Comparison of ENCODE assay signal across 32 cellular contexts in genomic region chrX:12460929-12461328, GRCh38.
"Had no signal": no experiment of that assay in that cellular context is flagged by ENCODE, and none has a peak within 500 bp of the region (broad histone marks: within the 10 kb centered on the region; RNA-seq: fewer than 3 reads in every experiment).

No MANE protein-coding gene starts in this region.

- H3K4me3 ChIP-seq: ovary, psoas muscle, skin epidermis, smooth muscle cell, spleen, suprapubic skin, testis, tibial artery, transverse colon, upper lobe of right lung, uterus had no signal

- ATAC-seq: naive thymus-derived CD8-positive, alpha-beta T cell; natural killer cell treated with Interleukin-12 subunit alpha and Interleukin-12 subunit beta and Interleukin-15 and Interleukin-18, amount 100 ng/mL, for 72 hours; psoas muscle; right cardiac atrium; sciatic nerve; stimulated activated memory B cell treated with anti-CD40 and anti-IgM and Interleukin-4, amounts not matched to agents 10 μg/mL and 1 μg/mL and 100 μg/mL, for 72 hours; stimulated activated naive CD8-positive, alpha-beta T cell treated with anti-CD3 and anti-CD28 coated beads, Interleukin-15, amount 100 ng/mL, for 72 hours; stimulated activated naive CD8-positive, alpha-beta T cell treated with anti-CD3 and anti-CD28 coated beads, Interleukin-15, Interleukin-2, amounts not matched to agents 100 U/mL and 50 U/mL, for 24 hours; upper lobe of right lung had no signal

- H2AFZ ChIP-seq: parathyroid adenoma had no signal

- H3K9me3 ChIP-seq: ovary, spleen, suprapubic skin, testis, tibial artery, transverse colon, upper lobe of right lung, uterus had no signal

- H3K4me1 Mint-ChIP-seq: naive thymus-derived CD8-positive, alpha-beta T cell; nephron progenitor cell; neural crest cell; stimulated activated memory B cell treated with anti-CD40 and anti-IgM and Interleukin-4, amounts not matched to agents 10 μg/mL and 1 μg/mL and 100 μg/mL, for 72 hours; stimulated activated naive CD8-positive, alpha-beta T cell treated with anti-CD3 and anti-CD28 coated beads, Interleukin-15, amount 100 ng/mL, for 72 hours had no signal

- H3K27me3 Mint-ChIP-seq: naive thymus-derived CD8-positive, alpha-beta T cell; natural killer cell treated with Interleukin-12 subunit alpha and Interleukin-12 subunit beta and Interleukin-15 and Interleukin-18, amount 100 ng/mL, for 72 hours; progenitor cell of endocrine pancreas; stimulated activated memory B cell treated with anti-CD40 and anti-IgM and Interleukin-4, amounts not matched to agents 10 μg/mL and 1 μg/mL and 100 μg/mL, for 72 hours; stimulated activated naive CD8-positive, alpha-beta T cell treated with anti-CD3 and anti-CD28 coated beads, Interleukin-15, amount 100 ng/mL, for 72 hours; type B pancreatic cell had no signal

- H3K79me2 ChIP-seq: parathyroid adenoma had no signal

- H3K27ac Mint-ChIP-seq: naive thymus-derived CD8-positive, alpha-beta T cell; natural killer cell treated with Interleukin-12 subunit alpha and Interleukin-12 subunit beta and Interleukin-15 and Interleukin-18, amount 100 ng/mL, for 72 hours; nephron progenitor cell; progenitor cell of endocrine pancreas; stimulated activated memory B cell treated with anti-CD40 and anti-IgM and Interleukin-4, amounts not matched to agents 10 μg/mL and 1 μg/mL and 100 μg/mL, for 72 hours; stimulated activated naive CD8-positive, alpha-beta T cell treated with anti-CD3 and anti-CD28 coated beads, Interleukin-15, amount 100 ng/mL, for 72 hours; type B pancreatic cell had no signal

- H3K36me3 Mint-ChIP-seq: naive thymus-derived CD8-positive, alpha-beta T cell; natural killer cell treated with Interleukin-12 subunit alpha and Interleukin-12 subunit beta and Interleukin-15 and Interleukin-18, amount 100 ng/mL, for 72 hours; stimulated activated memory B cell treated with anti-CD40 and anti-IgM and Interleukin-4, amounts not matched to agents 10 μg/mL and 1 μg/mL and 100 μg/mL, for 72 hours; type B pancreatic cell had no signal

- H3K36me3 ChIP-seq: ovary, spleen, suprapubic skin, tibial artery, transverse colon, upper lobe of right lung, uterus had no signal

- H3K4me3 Mint-ChIP-seq: naive thymus-derived CD8-positive, alpha-beta T cell; natural killer cell treated with Interleukin-12 subunit alpha and Interleukin-12 subunit beta and Interleukin-15 and Interleukin-18, amount 100 ng/mL, for 72 hours; nephron progenitor cell; neural crest cell; stimulated activated memory B cell treated with anti-CD40 and anti-IgM and Interleukin-4, amounts not matched to agents 10 μg/mL and 1 μg/mL and 100 μg/mL, for 72 hours; stimulated activated naive CD8-positive, alpha-beta T cell treated with anti-CD3 and anti-CD28 coated beads, Interleukin-15, amount 100 ng/mL, for 72 hours; type B pancreatic cell had no signal

- H3K9me3 Mint-ChIP-seq: naive thymus-derived CD8-positive, alpha-beta T cell; natural killer cell treated with Interleukin-12 subunit alpha and Interleukin-12 subunit beta and Interleukin-15 and Interleukin-18, amount 100 ng/mL, for 72 hours; stimulated activated memory B cell treated with anti-CD40 and anti-IgM and Interleukin-4, amounts not matched to agents 10 μg/mL and 1 μg/mL and 100 μg/mL, for 72 hours; stimulated activated naive CD8-positive, alpha-beta T cell treated with anti-CD3 and anti-CD28 coated beads, Interleukin-15, amount 100 ng/mL, for 72 hours had no signal

- H3K9ac ChIP-seq: parathyroid adenoma had no signal

- DNase-seq: naive thymus-derived CD8-positive, alpha-beta T cell; nephron progenitor cell; occipital lobe; ovary; posterior cingulate gyrus; psoas muscle; right cardiac atrium; spleen; stimulated activated CD4-positive, alpha-beta T cell treated with anti-CD3 and anti-CD28 coated beads, Interleukin-12 subunit alpha, Interleukin-12 subunit beta, amount 100 ng/mL, for 4 hours; stimulated activated CD4-positive, alpha-beta T cell treated with anti-CD3 and anti-CD28 coated beads, Interleukin-1b, Interleukin-23, amount 100 ng/mL, for 48 hours; stimulated activated CD4-positive, alpha-beta T cell treated with anti-CD3 and anti-CD28 coated beads, Interleukin-4, amount 100 ng/mL, for 1 hour; stimulated activated CD4-positive, alpha-beta T cell treated with anti-CD3 and anti-CD28 coated beads, Interleukin-4, amount 100 ng/mL, for 4 hours; stimulated activated CD8-positive, alpha-beta memory T cell treated with anti-CD3 and anti-CD28 coated beads, Interleukin-4, amount 100 ng/mL, for 48 hours; stimulated activated naive CD4-positive, alpha-beta T cell; stimulated activated naive CD8-positive, alpha-beta T cell treated with anti-CD3 and anti-CD28 coated beads, Interleukin-15, amount 100 ng/mL, for 72 hours; stimulated activated naive CD8-positive, alpha-beta T cell treated with anti-CD3 and anti-CD28 coated beads, Interleukin-15, Interleukin-2, amounts not matched to agents 100 U/mL and 50 U/mL, for 24 hours; substantia nigra; testis; tibial artery; transverse colon; upper lobe of right lung; uterus had no signal

- H3K4me1 ChIP-seq: parathyroid adenoma, psoas muscle, spleen, suprapubic skin, testis, tibial artery, transverse colon, upper lobe of right lung, uterus had no signal

- H3K27me3 ChIP-seq: ovary, suprapubic skin, testis, tibial artery, transverse colon, upper lobe of right lung, uterus had no signal

- H3K27ac ChIP-seq: ovary, parathyroid adenoma, psoas muscle, skin epidermis, spleen, suprapubic skin, testis, tibial artery, transverse colon, upper lobe of right lung, uterus had no signal

- H3K4me2 ChIP-seq: smooth muscle cell had no signal
